In genomic region chr16:75267631-75268264, GRCh38 we compare ENCODE assay signal across 1 cellular context.
TF ChIP-seq lines count a peak whose summit lies in the region.

No MANE protein-coding gene starts in this region.

TF ChIP-seq in HepG2, 621 proteins besides CTCF, POLR2A, EP300 and RAD21 (continued from another document and continues in another):
- TF ChIP-seq, protein P1, sequence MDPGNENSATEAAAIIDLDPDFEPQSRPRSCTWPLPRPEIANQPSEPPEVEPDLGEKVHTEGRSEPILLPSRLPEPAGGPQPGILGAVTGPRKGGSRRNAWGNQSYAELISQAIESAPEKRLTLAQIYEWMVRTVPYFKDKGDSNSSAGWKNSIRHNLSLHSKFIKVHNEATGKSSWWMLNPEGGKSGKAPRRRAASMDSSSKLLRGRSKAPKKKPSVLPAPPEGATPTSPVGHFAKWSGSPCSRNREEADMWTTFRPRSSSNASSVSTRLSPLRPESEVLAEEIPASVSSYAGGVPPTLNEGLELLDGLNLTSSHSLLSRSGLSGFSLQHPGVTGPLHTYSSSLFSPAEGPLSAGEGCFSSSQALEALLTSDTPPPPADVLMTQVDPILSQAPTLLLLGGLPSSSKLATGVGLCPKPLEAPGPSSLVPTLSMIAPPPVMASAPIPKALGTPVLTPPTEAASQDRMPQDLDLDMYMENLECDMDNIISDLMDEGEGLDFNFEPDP (CRISPR knock-in tag; conservative IDR thresholded peaks at IDR 0.05) = no peak
- no peak for TF ChIP-seq KLF9 (CRISPR knock-in tag; IDR thresholded peaks at IDR 0.05; ENCODE audit: low read depth)
- TF ChIP-seq ZNF564 (CRISPR knock-in tag; IDR thresholded peaks at IDR 0.05) = no peak
- TF ChIP-seq, protein P2, sequence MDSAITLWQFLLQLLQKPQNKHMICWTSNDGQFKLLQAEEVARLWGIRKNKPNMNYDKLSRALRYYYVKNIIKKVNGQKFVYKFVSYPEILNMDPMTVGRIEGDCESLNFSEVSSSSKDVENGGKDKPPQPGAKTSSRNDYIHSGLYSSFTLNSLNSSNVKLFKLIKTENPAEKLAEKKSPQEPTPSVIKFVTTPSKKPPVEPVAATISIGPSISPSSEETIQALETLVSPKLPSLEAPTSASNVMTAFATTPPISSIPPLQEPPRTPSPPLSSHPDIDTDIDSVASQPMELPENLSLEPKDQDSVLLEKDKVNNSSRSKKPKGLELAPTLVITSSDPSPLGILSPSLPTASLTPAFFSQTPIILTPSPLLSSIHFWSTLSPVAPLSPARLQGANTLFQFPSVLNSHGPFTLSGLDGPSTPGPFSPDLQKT (CRISPR knock-in tag; IDR thresholded peaks at IDR 0.05; ENCODE audit: borderline replicate concordance) = no peak
- TF ChIP-seq SMAD1 (CRISPR knock-in tag; IDR thresholded peaks at IDR 0.05; ENCODE audit: borderline replicate concordance, low read depth) = no peak
- no peak for TF ChIP-seq ZNF879 (CRISPR knock-in tag; IDR thresholded peaks at IDR 0.05)
- TF ChIP-seq FOXM1 (CRISPR knock-in tag; IDR thresholded peaks at IDR 0.05) = no peak
- TF ChIP-seq, protein P3, sequence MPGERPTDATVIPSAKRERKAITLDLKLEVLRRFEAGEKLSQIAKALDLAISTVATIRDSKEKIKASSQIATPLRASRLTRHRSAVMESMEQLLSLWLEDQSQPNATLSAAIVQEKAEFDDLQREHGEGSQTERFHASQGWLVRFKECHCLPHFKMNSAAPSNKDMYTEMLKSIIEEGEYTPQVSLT (CRISPR knock-in tag; IDR thresholded peaks at IDR 0.05; ENCODE audit: borderline replicate concordance, low read depth) = no peak
- no peak for TF ChIP-seq ZNF720 (CRISPR knock-in tag; IDR thresholded peaks at IDR 0.05)
- TF ChIP-seq RBAK (CRISPR knock-in tag; IDR thresholded peaks at IDR 0.05) = no peak
- TF ChIP-seq, protein P4, sequence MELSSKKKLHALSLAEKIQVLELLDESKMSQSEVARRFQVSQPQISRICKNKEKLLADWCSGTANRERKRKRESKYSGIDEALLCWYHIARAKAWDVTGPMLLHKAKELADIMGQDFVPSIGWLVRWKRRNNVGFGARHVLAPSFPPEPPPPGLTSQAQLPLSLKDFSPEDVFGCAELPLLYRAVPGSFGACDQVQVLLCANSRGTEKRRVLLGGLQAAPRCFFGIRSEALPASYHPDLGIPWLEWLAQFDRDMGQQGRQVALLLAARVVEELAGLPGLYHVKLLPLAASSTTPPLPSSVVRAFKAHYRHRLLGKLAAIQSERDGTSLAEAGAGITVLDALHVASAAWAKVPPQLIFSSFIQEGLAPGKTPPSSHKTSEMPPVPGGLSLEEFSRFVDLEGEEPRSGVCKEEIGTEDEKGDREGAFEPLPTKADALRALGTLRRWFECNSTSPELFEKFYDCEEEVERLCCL (CRISPR knock-in tag; IDR thresholded peaks at IDR 0.05; ENCODE audit: borderline replicate concordance) = no peak
- TF ChIP-seq ARID2 (CRISPR knock-in tag; IDR thresholded peaks at IDR 0.05; ENCODE audit: borderline replicate concordance) = no peak
- no peak for TF ChIP-seq MBD4 (IDR thresholded peaks at IDR 0.05; ENCODE audit: borderline replicate concordance, low read length)
- TF ChIP-seq ZFP62 (CRISPR knock-in tag; IDR thresholded peaks at IDR 0.05) = no peak
- TF ChIP-seq ZNF367 (CRISPR knock-in tag; IDR thresholded peaks at IDR 0.05; ENCODE audit: borderline replicate concordance) = no peak
- TF ChIP-seq, protein P5, sequence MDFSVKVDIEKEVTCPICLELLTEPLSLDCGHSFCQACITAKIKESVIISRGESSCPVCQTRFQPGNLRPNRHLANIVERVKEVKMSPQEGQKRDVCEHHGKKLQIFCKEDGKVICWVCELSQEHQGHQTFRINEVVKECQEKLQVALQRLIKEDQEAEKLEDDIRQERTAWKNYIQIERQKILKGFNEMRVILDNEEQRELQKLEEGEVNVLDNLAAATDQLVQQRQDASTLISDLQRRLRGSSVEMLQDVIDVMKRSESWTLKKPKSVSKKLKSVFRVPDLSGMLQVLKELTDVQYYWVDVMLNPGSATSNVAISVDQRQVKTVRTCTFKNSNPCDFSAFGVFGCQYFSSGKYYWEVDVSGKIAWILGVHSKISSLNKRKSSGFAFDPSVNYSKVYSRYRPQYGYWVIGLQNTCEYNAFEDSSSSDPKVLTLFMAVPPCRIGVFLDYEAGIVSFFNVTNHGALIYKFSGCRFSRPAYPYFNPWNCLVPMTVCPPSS (IDR thresholded peaks at IDR 0.05) = no peak
- TF ChIP-seq ZIK1 (CRISPR knock-in tag; IDR thresholded peaks at IDR 0.05; ENCODE audit: borderline replicate concordance, low read depth) = no peak
- no peak for TF ChIP-seq ATM (IDR thresholded peaks at IDR 0.05; ENCODE audit: borderline replicate concordance)
- no peak for TF ChIP-seq ZNF138 (CRISPR knock-in tag; IDR thresholded peaks at IDR 0.05; ENCODE audit: low read depth)
- no peak for TF ChIP-seq CBFB (CRISPR knock-in tag; IDR thresholded peaks at IDR 0.05)
- TF ChIP-seq, protein P6, sequence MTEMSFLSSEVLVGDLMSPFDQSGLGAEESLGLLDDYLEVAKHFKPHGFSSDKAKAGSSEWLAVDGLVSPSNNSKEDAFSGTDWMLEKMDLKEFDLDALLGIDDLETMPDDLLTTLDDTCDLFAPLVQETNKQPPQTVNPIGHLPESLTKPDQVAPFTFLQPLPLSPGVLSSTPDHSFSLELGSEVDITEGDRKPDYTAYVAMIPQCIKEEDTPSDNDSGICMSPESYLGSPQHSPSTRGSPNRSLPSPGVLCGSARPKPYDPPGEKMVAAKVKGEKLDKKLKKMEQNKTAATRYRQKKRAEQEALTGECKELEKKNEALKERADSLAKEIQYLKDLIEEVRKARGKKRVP (CRISPR knock-in tag; IDR thresholded peaks at IDR 0.05) = no peak
- TF ChIP-seq U2AF1 (optimal IDR thresholded peaks at IDR 0.05; ENCODE audit: low read depth, low read length) = no peak
- no peak for TF ChIP-seq IKZF4 (CRISPR knock-in tag; IDR thresholded peaks at IDR 0.05; ENCODE audit: borderline replicate concordance, low read depth, not compliant biosample characterization)
- no peak for TF ChIP-seq PCBP1 (IDR thresholded peaks at IDR 0.05; ENCODE audit: borderline replicate concordance, low read depth, low read length)
- no peak for TF ChIP-seq ZNF547 (CRISPR knock-in tag; IDR thresholded peaks at IDR 0.05)
- TF ChIP-seq SMYD3 (CRISPR knock-in tag; IDR thresholded peaks at IDR 0.05) = no peak
- TF ChIP-seq HMG20A (CRISPR knock-in tag; IDR thresholded peaks at IDR 0.05; ENCODE audit: borderline replicate concordance) = no peak
- peak; percentile 46; the same call in 1 of the 2 replicates for TF ChIP-seq GATAD2A (CRISPR knock-in tag; IDR thresholded peaks at IDR 0.05)
- TF ChIP-seq ZNF891 (CRISPR knock-in tag; IDR thresholded peaks at IDR 0.05) = no peak
- no peak for TF ChIP-seq ZNF766 (CRISPR knock-in tag; IDR thresholded peaks at IDR 0.05; ENCODE audit: borderline replicate concordance)
- TF ChIP-seq FOXK1 (CRISPR knock-in tag; IDR thresholded peaks at IDR 0.05; ENCODE audit: borderline replicate concordance, low read depth) = no peak
- TF ChIP-seq ZNF333 (CRISPR knock-in tag; IDR thresholded peaks at IDR 0.05; ENCODE audit: borderline replicate concordance) = no peak
- no peak for TF ChIP-seq ZNF740 (CRISPR knock-in tag; IDR thresholded peaks at IDR 0.05)
- no peak for TF ChIP-seq KDM5B (CRISPR knock-in tag; IDR thresholded peaks at IDR 0.05; ENCODE audit: borderline replicate concordance)
- 0 out of 2 replicates have a peak, but pooled peaks have one; percentile 15 for TF ChIP-seq BORCS8-MEF2B (CRISPR knock-in tag; IDR thresholded peaks at IDR 0.05)
- no peak for TF ChIP-seq ZNF616 (CRISPR knock-in tag; IDR thresholded peaks at IDR 0.05; ENCODE audit: low read depth)
- no peak for TF ChIP-seq ZNF414 (CRISPR knock-in tag; IDR thresholded peaks at IDR 0.05)
- TF ChIP-seq KDM3A (CRISPR knock-in tag; IDR thresholded peaks at IDR 0.05; ENCODE audit: low read depth) = no peak
- TF ChIP-seq NCOR1 (IDR thresholded peaks at IDR 0.05; ENCODE audit: borderline replicate concordance, low read length) = no peak
- no peak for TF ChIP-seq KMT2A (CRISPR knock-in tag; IDR thresholded peaks at IDR 0.05)
- TF ChIP-seq HOMEZ (CRISPR knock-in tag; IDR thresholded peaks at IDR 0.05; ENCODE audit: low read depth) = no peak
- no peak for TF ChIP-seq RARG (CRISPR knock-in tag; IDR thresholded peaks at IDR 0.05; ENCODE audit: low read depth)
- TF ChIP-seq RXRA (CRISPR knock-in tag; IDR thresholded peaks at IDR 0.05) = no peak
- no peak for TF ChIP-seq TBL1XR1 (IDR thresholded peaks at IDR 0.05; ENCODE audit: borderline replicate concordance, low read length, partially characterized antibody)
- TF ChIP-seq, protein P7, sequence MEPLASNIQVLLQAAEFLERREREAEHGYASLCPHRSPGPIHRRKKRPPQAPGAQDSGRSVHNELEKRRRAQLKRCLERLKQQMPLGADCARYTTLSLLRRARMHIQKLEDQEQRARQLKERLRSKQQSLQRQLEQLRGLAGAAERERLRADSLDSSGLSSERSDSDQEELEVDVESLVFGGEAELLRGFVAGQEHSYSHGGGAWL (CRISPR knock-in tag; IDR thresholded peaks at IDR 0.05) = no peak
- TF ChIP-seq ZNF253 (CRISPR knock-in tag; IDR thresholded peaks at IDR 0.05; ENCODE audit: borderline replicate concordance) = no peak
- TF ChIP-seq ZNF318 (CRISPR knock-in tag; IDR thresholded peaks at IDR 0.05) = no peak
- TF ChIP-seq FOSL2 (CRISPR knock-in tag; IDR thresholded peaks at IDR 0.05) = peak; percentile 97
- TF ChIP-seq ZNF343 (CRISPR knock-in tag; IDR thresholded peaks at IDR 0.05) = no peak
- TF ChIP-seq, protein P8, sequence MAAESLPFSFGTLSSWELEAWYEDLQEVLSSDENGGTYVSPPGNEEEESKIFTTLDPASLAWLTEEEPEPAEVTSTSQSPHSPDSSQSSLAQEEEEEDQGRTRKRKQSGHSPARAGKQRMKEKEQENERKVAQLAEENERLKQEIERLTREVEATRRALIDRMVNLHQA (CRISPR knock-in tag; IDR thresholded peaks at IDR 0.05) = no peak
- no peak for TF ChIP-seq AGO1 (IDR thresholded peaks at IDR 0.05; ENCODE audit: low read depth, low read length, poor library complexity, severe bottlenecking)
- TF ChIP-seq ZNF451 (CRISPR knock-in tag; IDR thresholded peaks at IDR 0.05) = no peak
